In genomic region chr15:91873133-91873526, GRCh38 we compare ENCODE assay signal across 31 cellular contexts. TPM values are rescaled to one million over a fixed set of nuclear protein-coding genes. Genes with fewer than 3 reads are reported as not detected.
DNase-seq lines count a peak whose midpoint lies in the region; ATAC-seq and TF ChIP-seq lines count a peak whose summit lies in the region.
"Had no signal": no experiment of that assay in that cellular context is flagged by ENCODE, and none has a peak within 500 bp of the region (broad histone marks: within the 10 kb centered on the region; RNA-seq: fewer than 3 reads in every experiment).

No MANE protein-coding gene starts in this region.

- no peak overlapping the region for H3K27ac Mint-ChIP-seq in natural killer cell treated with Interleukin-12 subunit alpha and Interleukin-12 subunit beta and Interleukin-15 and Interleukin-18, amount 100 ng/mL, for 72 hours
- H3K27ac Mint-ChIP-seq in natural killer cell: no peak overlapping the region
- H3K27ac Mint-ChIP-seq: activated CD4-positive, alpha-beta memory T cell treated with anti-CD3 and anti-CD28 coated beads for 36 hours; activated naive CD4-positive, alpha-beta T cell treated with anti-CD3 and anti-CD28 coated beads, Interleukin-2, amount 50 U/mL, for 24 hours; T-helper 17 cell had no signal

- no peaks in the 10 kb centered on the region for H3K9me3 Mint-ChIP-seq in natural killer cell treated with Interleukin-12 subunit alpha and Interleukin-12 subunit beta and Interleukin-15 and Interleukin-18, amount 100 ng/mL, for 72 hours
- H3K9me3 Mint-ChIP-seq in natural killer cell: no peaks in the 10 kb centered on the region
- H3K9me3 Mint-ChIP-seq: activated CD4-positive, alpha-beta memory T cell treated with anti-CD3 and anti-CD28 coated beads for 36 hours; activated naive CD4-positive, alpha-beta T cell treated with anti-CD3 and anti-CD28 coated beads, Interleukin-2, amount 50 U/mL, for 24 hours had no signal

- intact Hi-C loops in natural killer cell (cut with micrococcal nuclease): no loop called here
- intact Hi-C loops in dorsolateral prefrontal cortex (cut with DNase I): loop anchor here in 1 of 2 donors (5.0 kb wide), 1 partner anchor 44 kb away; no protein-coding TSS in a partner anchor
- intact Hi-C loops in Right ventricle myocardium inferior (cut with DNase I): no loop called here

- H3K27me3 Mint-ChIP-seq in natural killer cell treated with Interleukin-12 subunit alpha and Interleukin-12 subunit beta and Interleukin-15 and Interleukin-18, amount 100 ng/mL, for 72 hours: no peaks in the 10 kb centered on the region
- H3K27me3 Mint-ChIP-seq in natural killer cell (ENCODE audit: low read depth in 2 of 2): no peaks in the 10 kb centered on the region
- H3K27me3 Mint-ChIP-seq: activated CD4-positive, alpha-beta memory T cell treated with anti-CD3 and anti-CD28 coated beads for 36 hours; activated naive CD4-positive, alpha-beta T cell treated with anti-CD3 and anti-CD28 coated beads, Interleukin-2, amount 50 U/mL, for 24 hours; CD8-positive, alpha-beta memory T cell; T-helper 17 cell had no signal

- H3K4me1 Mint-ChIP-seq in natural killer cell treated with Interleukin-12 subunit alpha and Interleukin-12 subunit beta and Interleukin-15 and Interleukin-18, amount 100 ng/mL, for 72 hours (ENCODE audit: low read depth in 2 of 2): peaks cover 28 to 31% of the 10 kb centered on the region in 2 donors
- H3K4me1 Mint-ChIP-seq in natural killer cell: peaks cover 52 to 60% of the 10 kb centered on the region in 2 donors
- H3K4me1 Mint-ChIP-seq: neural crest cell had no signal

- TF ChIP-seq CTCF in natural killer cell (IDR thresholded peaks at IDR 0.05): no peak
- TF ChIP-seq CTCF in dorsolateral prefrontal cortex (IDR thresholded peaks at IDR 0.05 in 54 of 56, conservative IDR thresholded peaks at IDR 0.05 in 2 of 56; ENCODE audit: low read depth in 1 of 56, partially characterized antibody in 56 of 56): no peak

- no peak overlapping the region for H3K4me3 ChIP-seq in dorsolateral prefrontal cortex
- H3K4me3 ChIP-seq: ovary, uterus had no signal

- no peaks in the 10 kb centered on the region for H3K36me3 Mint-ChIP-seq in natural killer cell treated with Interleukin-12 subunit alpha and Interleukin-12 subunit beta and Interleukin-15 and Interleukin-18, amount 100 ng/mL, for 72 hours
- H3K36me3 Mint-ChIP-seq in natural killer cell: no peaks in the 10 kb centered on the region

- H3K27ac ChIP-seq in dorsolateral prefrontal cortex: peak overlapping the region in 40 of 59 donors; percentile 0 to 81 (median 61)
- peak overlapping the region; percentile 28 for H3K27ac ChIP-seq in substantia nigra (ENCODE audit: low read depth, low read length, poor library complexity, severe bottlenecking)
- H3K27ac ChIP-seq: brain microvascular endothelial cell, KMS-11, ovary, uterus had no signal

- H3K4me3 Mint-ChIP-seq in natural killer cell treated with Interleukin-12 subunit alpha and Interleukin-12 subunit beta and Interleukin-15 and Interleukin-18, amount 100 ng/mL, for 72 hours: no peak overlapping the region
- H3K4me3 Mint-ChIP-seq in natural killer cell: no peak overlapping the region
- H3K4me3 Mint-ChIP-seq: activated CD4-positive, alpha-beta memory T cell treated with anti-CD3 and anti-CD28 coated beads for 36 hours; activated naive CD4-positive, alpha-beta T cell treated with anti-CD3 and anti-CD28 coated beads, Interleukin-2, amount 50 U/mL, for 24 hours; CD8-positive, alpha-beta memory T cell; neural crest cell; T-helper 17 cell had no signal

- no peaks in the 10 kb centered on the region for H3K27me3 ChIP-seq in dorsolateral prefrontal cortex
- H3K27me3 ChIP-seq: BE2C, brain microvascular endothelial cell, ovary, uterus had no signal

- ATAC-seq in natural killer cell treated with Interleukin-12 subunit alpha and Interleukin-12 subunit beta and Interleukin-15 and Interleukin-18, amount 100 ng/mL, for 72 hours: peak; percentile 36 to 54
- ATAC-seq in natural killer cell: no peak
- ATAC-seq in Right ventricle myocardium inferior: no peak
- ATAC-seq in GM21423 (IDR thresholded peaks at IDR 0.05; ENCODE audit: unreplicated experiment): no peak
- ATAC-seq: activated CD4-positive, CD25-positive, alpha-beta regulatory T cell treated with anti-CD3 and anti-CD28 coated beads, Interleukin-2, amount 50 U/mL, for 24 hours; left colon; T-helper 17 cell had no signal

- no peak for DNase-seq in natural killer cell treated with Interleukin-12 subunit alpha and Interleukin-12 subunit beta and Interleukin-15 and Interleukin-18, amount 100 ng/mL, for 72 hours (ENCODE audit: low spot score)
- DNase-seq in natural killer cell (no peak), dorsolateral prefrontal cortex (no peak), substantia nigra (lab: John Stamatoyannopoulos, UW) (no peak), Right ventricle myocardium inferior (ENCODE audit: missing footprints) (no peak), NCI-H2196 (lab: John Stamatoyannopoulos, UW; ENCODE audit: unreplicated experiment) (no peak)
- DNase-seq: activated CD4-positive, alpha-beta memory T cell treated with anti-CD3 and anti-CD28 coated beads for 36 hours; activated CD8-positive, alpha-beta memory T cell treated with anti-CD3 and anti-CD28 coated beads, Interleukin-2, amount 50 U/mL, for 4 hours; amniotic stem cell; BE2C; brain microvascular endothelial cell; CD8-positive, alpha-beta memory T cell; DMS 273 treated with DMSO at 0.1 percent for 48 hours; EL; hypothalamus; left colon; mesenchymal stem cell; MM.1S; NCI-H1417 treated with DMSO at 0.1 percent for 48 hours; NCI-H524; ovary; Right ventricle myocardium superior; stimulated activated CD4-positive, alpha-beta T cell treated with anti-CD3 and anti-CD28 coated beads, Interleukin-15, amount 100 ng/mL, for 24 hours; stimulated activated CD4-positive, alpha-beta T cell treated with anti-CD3 and anti-CD28 coated beads, Interleukin-4, amount 100 ng/mL, for 4 hours; T-helper 17 cell; uterus had no signal

RNA-seq across cellular contexts. Expression of gene SLCO3A1, which starts 19.6 kb away (rescaled TPM):
- 10 to 100 TPM; 10.4 to 12.5 TPM for total RNA-seq in natural killer cell treated with Interleukin-12 subunit alpha and Interleukin-12 subunit beta and Interleukin-15 and Interleukin-18, amount 100 ng/mL, for 72 hours
- 10 to 100 TPM; 48.5 to 73.5 (median 68.8) TPM for total RNA-seq in natural killer cell
- total RNA-seq in dorsolateral prefrontal cortex: 100 to 1,000 TPM in 13 of 120 experiments, 10 to 100 TPM in 107; 36.6 to 170 (median 68.2) TPM
- total RNA-seq in Right ventricle myocardium inferior: 45.9 TPM

Comparison
In these comparisons a context has a peak if more than half of its experiments do, and no peak if none do; other contexts are left out.
1. ATAC-seq: peak in natural killer cell treated with Interleukin-12 subunit alpha and Interleukin-12 subunit beta and Interleukin-15 and Interleukin-18, amount 100 ng/mL, for 72 hours (2 of 2); none in natural killer cell (0 of 3), Right ventricle myocardium inferior (single experiment) and GM21423 (single experiment).